11 cellular contexts compared by ENCODE assay signal in genomic region chr1:71068325-71069240, GRCh38. TPM values are rescaled to one million over a fixed set of nuclear protein-coding genes. Genes with fewer than 3 reads are reported as not detected.
DNase-seq lines count a peak whose midpoint lies in the region; ATAC-seq and TF ChIP-seq lines count a peak whose summit lies in the region.
"Had no signal": no experiment of that assay in that cellular context is flagged by ENCODE, and none has a peak within 500 bp of the region (broad histone marks: within the 10 kb centered on the region; RNA-seq: fewer than 3 reads in every experiment).

No MANE protein-coding gene starts in this region.

- H3K9me3 ChIP-seq in WERI-Rb-1 (ENCODE audit: severe bottlenecking) = no peaks in the 10 kb centered on the region
- H3K9me3 ChIP-seq: Peyer's patch had no signal

- H3K4me1 Mint-ChIP-seq in activated naive CD8-positive, alpha-beta T cell treated with anti-CD3 and anti-CD28 coated beads for 36 hours = peaks cover 13% of the 10 kb centered on the region

- no peak for TF ChIP-seq CTCF in WERI-Rb-1 (IDR thresholded peaks at IDR 0.05; ENCODE audit: low read depth, low read length)

- no peaks in the 10 kb centered on the region for H3K27me3 Mint-ChIP-seq in activated naive CD8-positive, alpha-beta T cell treated with anti-CD3 and anti-CD28 coated beads for 36 hours

- no peak overlapping the region for H3K4me3 ChIP-seq in WERI-Rb-1 (ENCODE audit: low read depth, low read length)
- H3K4me3 ChIP-seq: Peyer's patch had no signal

- no peaks in the 10 kb centered on the region for H3K9me3 Mint-ChIP-seq in activated naive CD8-positive, alpha-beta T cell treated with anti-CD3 and anti-CD28 coated beads for 36 hours

- H3K27ac ChIP-seq in caudate nucleus (ENCODE audit: low read depth, low read length) = no peak overlapping the region
- H3K27ac ChIP-seq in WERI-Rb-1 = no peak overlapping the region
- H3K27ac ChIP-seq: Peyer's patch had no signal

- peaks cover 94% of the 10 kb centered on the region for H3K36me3 ChIP-seq in WERI-Rb-1

- peak overlapping the region; percentile 63 for H3K27ac Mint-ChIP-seq in activated naive CD8-positive, alpha-beta T cell treated with anti-CD3 and anti-CD28 coated beads for 36 hours

- DNase-seq in activated naive CD8-positive, alpha-beta T cell treated with anti-CD3 and anti-CD28 coated beads for 36 hours = no peak
- no peak for DNase-seq in caudate nucleus (lab: John Stamatoyannopoulos, UW)
- no peak for DNase-seq in NCI-H2107 (lab: John Stamatoyannopoulos, UW)
- no peak for DNase-seq in WERI-Rb-1
- DNase-seq: HCEC 1CT had no signal

- no peaks in the 10 kb centered on the region for H3K27me3 ChIP-seq in WERI-Rb-1 (ENCODE audit: insufficient read depth, low read depth, severe bottlenecking)
- H3K27me3 ChIP-seq: Peyer's patch had no signal

- no peak overlapping the region for H3K4me3 Mint-ChIP-seq in activated naive CD8-positive, alpha-beta T cell treated with anti-CD3 and anti-CD28 coated beads for 36 hours

- H3K36me3 Mint-ChIP-seq in activated naive CD8-positive, alpha-beta T cell treated with anti-CD3 and anti-CD28 coated beads for 36 hours = peaks cover 19% of the 10 kb centered on the region

- ATAC-seq in GM18858 (IDR thresholded peaks at IDR 0.05; ENCODE audit: unreplicated experiment) (peak; percentile 90), GM21447 (IDR thresholded peaks at IDR 0.05; ENCODE audit: unreplicated experiment) (peak; percentile 94), HG03139 (IDR thresholded peaks at IDR 0.05; ENCODE audit: unreplicated experiment) (peak; percentile 91), esophagus mucosa (no peak)

RNA-seq across cellular contexts. Expression of gene ZRANB2, which starts 12.3 kb away (rescaled TPM):
- total RNA-seq in activated naive CD8-positive, alpha-beta T cell treated with anti-CD3 and anti-CD28 coated beads for 36 hours = 100 to 1,000 TPM; 110 to 116 TPM
- 30.7 TPM for total RNA-seq in esophagus mucosa

RNA-seq across cellular contexts. Expression of gene PTGER3, which starts 21.0 kb away (rescaled TPM):
- total RNA-seq in activated naive CD8-positive, alpha-beta T cell treated with anti-CD3 and anti-CD28 coated beads for 36 hours = not detected
- 0.12 TPM for total RNA-seq in esophagus mucosa
- total RNA-seq: activated CD8-positive, alpha-beta memory T cell treated with anti-CD3 and anti-CD28 coated beads for 36 hours had no signal
